ENCODE assay signal across 28 cellular contexts in the genomic region with DNA sequence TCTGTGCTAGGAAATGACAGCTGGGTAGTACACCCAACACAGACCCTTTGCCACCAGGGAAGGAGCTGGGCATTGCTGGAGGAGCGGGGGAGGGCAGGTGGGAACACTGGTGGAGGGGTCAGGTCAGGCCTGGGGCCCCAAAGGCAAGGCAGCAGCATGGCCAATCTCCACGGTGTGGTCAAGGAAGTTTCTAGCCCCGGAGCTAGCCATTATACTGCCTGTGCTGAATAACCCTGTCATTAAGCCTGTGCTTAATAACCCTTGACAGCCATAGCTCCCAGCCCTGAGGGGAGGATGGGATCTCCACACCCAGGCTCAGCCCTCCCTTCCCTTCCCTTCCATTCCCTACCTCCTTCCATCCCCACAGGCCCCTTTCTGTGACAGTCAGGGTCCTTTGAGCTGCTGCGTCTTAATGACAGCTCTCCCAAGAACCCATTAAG. TPM values are rescaled to one million over a fixed set of nuclear protein-coding genes. Genes with fewer than 3 reads are reported as not detected.
DNase-seq lines count a peak whose midpoint lies in the region; ATAC-seq, FAIRE-seq and TF ChIP-seq lines count a peak whose summit lies in the region.
"Had no signal": no experiment of that assay in that cellular context is flagged by ENCODE, and none has a peak within 500 bp of the region (broad histone marks: within the 10 kb centered on the region; RNA-seq: fewer than 3 reads in every experiment).

No MANE protein-coding gene starts in this region.

- FAIRE-seq in small intestine (lab: Jason Lieb, UNC): no peak
- FAIRE-seq: frontal cortex, G401.6, HepG2, urothelium cell line had no signal

- H3K27ac ChIP-seq in colonic mucosa (peak overlapping the region; percentile 88), small intestine (ENCODE audit: low read depth in 1 of 2, low read length in 1 of 2) (peak overlapping the region; percentile 46 to 65)
- H3K27ac ChIP-seq: adrenal gland, breast epithelium, prostate gland, SK-N-MC had no signal

- no peaks in the 10 kb centered on the region for H3K36me3 ChIP-seq in colonic mucosa
- no peaks in the 10 kb centered on the region for H3K36me3 ChIP-seq in small intestine (ENCODE audit: control insufficient read depth in 2 of 2, insufficient read depth in 2 of 2, low read length in 2 of 2)
- H3K36me3 ChIP-seq: adrenal gland, breast epithelium, prostate gland had no signal

- intact Hi-C loops in colonic mucosa (cut with DNase I): no loop called here

- ATAC-seq in HG03520 (IDR thresholded peaks at IDR 0.05; ENCODE audit: unreplicated experiment): no peak
- ATAC-seq: HepG2 had no signal

- H3K4me3 ChIP-seq in colonic mucosa (peak overlapping the region; percentile 32), small intestine (ENCODE audit: low read depth in 1 of 2, low read length in 2 of 2) (peak overlapping the region in 1 of 2 donors; percentile 29)
- H3K4me3 ChIP-seq: adrenal gland, breast epithelium, prostate gland, SK-N-MC had no signal

- no peak for TF ChIP-seq CTCF in colonic mucosa (IDR thresholded peaks at IDR 0.05)

- 21 to 54% (median 32%) methylated on average over 4 of the region's 4 CpGs for WGBS in small intestine, 3 donors

- peak overlapping the region; percentile 51 to 96 for H3K9ac ChIP-seq in colonic mucosa (ENCODE audit: low read depth in 2 of 2, low read length in 2 of 2)

- H3K9me3 ChIP-seq in colonic mucosa (no peaks in the 10 kb centered on the region), small intestine (ENCODE audit: control insufficient read depth, low read depth) (no peaks in the 10 kb centered on the region)
- H3K9me3 ChIP-seq: adrenal gland, breast epithelium, prostate gland had no signal

- DNase-seq in NCI-H146 (lab: John Stamatoyannopoulos, UW) (peak; percentile 10), NCI-H146 treated with DMSO at 0.1 percent for 48 hours (lab: John Stamatoyannopoulos, UW; ENCODE audit: unreplicated experiment) (no peak), colonic mucosa (no peak), left kidney (ENCODE audit: low read depth, low spot score) (peak; percentile 94), small intestine (peak; percentile 67), SKM-1 (lab: John Stamatoyannopoulos, UW; ENCODE audit: unreplicated experiment) (no peak), NCI-H2107 (lab: John Stamatoyannopoulos, UW) (no peak)
- DNase-seq: 8988T; activated CD4-positive, alpha-beta T cell treated with anti-CD3 and anti-CD28 coated beads, Interleukin-2, amount 50 U/mL, for 48 hours; activated gamma-delta T cell treated with Interleukin-2 at 50 U/mL for 16 hours; adrenal gland; AML-193; HFFc6; mesenchymal stem cell; NCI-H226; NK-92 treated with Interleukin-12 subunit alpha and Interleukin-12 subunit beta, amount 100 ng/mL, for 24 hours; stimulated activated CD4-positive, alpha-beta T cell treated with anti-CD3 and anti-CD28 coated beads, Interleukin-4, amount 100 ng/mL, for 4 hours had no signal

- H3K27me3 ChIP-seq in colonic mucosa (no peaks in the 10 kb centered on the region), small intestine (ENCODE audit: control insufficient read depth in 2 of 2, insufficient read depth in 2 of 2, low read length in 2 of 2) (peaks cover 0 to 4% of the 10 kb centered on the region in 2 donors)
- H3K27me3 ChIP-seq: adrenal gland, breast epithelium had no signal

- H3K4me1 ChIP-seq in colonic mucosa: peaks cover 6% of the 10 kb centered on the region
- peaks cover 0 to 6% of the 10 kb centered on the region in 2 donors for H3K4me1 ChIP-seq in small intestine (ENCODE audit: control insufficient read depth in 2 of 2, insufficient read depth in 1 of 2, low read depth in 1 of 2, low read length in 1 of 2)
- H3K4me1 ChIP-seq: breast epithelium, prostate gland had no signal

RNA-seq across cellular contexts. Expression of gene TMPRSS4, which starts 2.1 kb away (rescaled TPM):
- total RNA-seq in colonic mucosa: 100 to 1,000 TPM; 309 to 344 TPM
- 10 to 100 TPM; 20.0 to 59.4 (median 29.3) TPM for polyA plus RNA-seq in small intestine
- total RNA-seq: frontal cortex, HepG2, HFFc6, RPMI7951 had no signal
- polyA plus RNA-seq: neural cell had no signal

RNA-seq across cellular contexts. Expression of gene SMIM35, which starts 7.8 kb away (rescaled TPM):
- total RNA-seq in colonic mucosa: not detected
- polyA plus RNA-seq in small intestine: under 1 TPM in 1 of 3 donors, not detected in 2; 0.03 TPM
- total RNA-seq: breast epithelium, frontal cortex, HepG2, HFFc6, kidney epithelial cell, RPMI7951 had no signal
- polyA plus RNA-seq: HepG2, neural cell had no signal

Comparison
In these comparisons a context has a peak if more than half of its experiments do, and no peak if none do; other contexts are left out.
1. DNase-seq: peak in NCI-H146 (single experiment), left kidney (single experiment) and small intestine (single experiment); none in NCI-H146 treated with DMSO at 0.1 percent for 48 hours (single experiment), colonic mucosa (single experiment), SKM-1 (single experiment) and NCI-H2107 (single experiment).